In the genomic region with DNA sequence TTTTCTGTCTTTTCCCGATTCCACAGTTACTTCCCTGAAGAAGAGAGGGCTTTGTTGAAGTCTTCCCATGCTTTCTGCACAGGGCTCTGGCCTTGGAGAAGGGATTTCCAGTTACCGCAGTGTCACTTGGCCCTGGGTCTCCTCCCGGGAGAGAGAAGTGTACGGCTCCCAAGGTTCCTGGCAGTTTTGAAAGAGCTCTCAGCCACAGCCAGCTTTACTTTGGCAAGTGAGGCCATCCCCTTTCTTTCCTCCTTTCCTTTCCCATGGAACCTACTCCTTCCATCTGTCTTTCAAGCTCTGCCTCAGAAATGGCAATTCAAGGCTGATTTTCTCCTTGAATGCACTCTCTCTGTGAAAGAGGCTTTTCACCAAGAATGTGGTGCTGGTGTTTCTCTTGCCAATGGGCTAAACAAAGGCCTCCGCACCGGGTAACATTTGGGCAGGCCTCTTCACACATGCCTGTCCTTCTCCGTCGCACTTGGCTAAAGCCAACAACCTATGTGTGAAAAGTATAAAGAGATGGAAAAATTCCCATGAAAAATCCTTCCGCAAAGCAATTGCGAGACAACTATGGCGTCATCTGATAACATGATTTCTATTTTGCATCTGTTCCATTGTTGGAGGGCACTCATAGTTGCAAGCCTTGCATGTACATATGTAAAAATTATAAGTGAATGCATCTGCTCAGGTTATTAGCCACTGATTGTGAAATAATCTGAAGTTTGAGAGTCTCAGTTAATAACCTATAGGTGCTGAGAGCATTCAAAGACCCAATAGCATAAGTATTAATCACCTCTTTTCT, we compare ENCODE assay signal across 1 cellular context.
TF ChIP-seq lines count a peak whose summit lies in the region.

No MANE protein-coding gene starts in this region.

TF ChIP-seq in IMR-90, 13 proteins besides CTCF, POLR2A, EP300 and RAD21 (continued from another document):
- TF ChIP-seq RFX5 (IDR thresholded peaks at IDR 0.05; ENCODE audit: low read depth, low read length): no peak
- no peak for TF ChIP-seq NFE2L2 (IDR thresholded peaks at IDR 0.05; ENCODE audit: low read depth, low read length)
- no peak for TF ChIP-seq SMC3 (IDR thresholded peaks at IDR 0.05; ENCODE audit: low read depth, low read length)
